In the genomic region with DNA sequence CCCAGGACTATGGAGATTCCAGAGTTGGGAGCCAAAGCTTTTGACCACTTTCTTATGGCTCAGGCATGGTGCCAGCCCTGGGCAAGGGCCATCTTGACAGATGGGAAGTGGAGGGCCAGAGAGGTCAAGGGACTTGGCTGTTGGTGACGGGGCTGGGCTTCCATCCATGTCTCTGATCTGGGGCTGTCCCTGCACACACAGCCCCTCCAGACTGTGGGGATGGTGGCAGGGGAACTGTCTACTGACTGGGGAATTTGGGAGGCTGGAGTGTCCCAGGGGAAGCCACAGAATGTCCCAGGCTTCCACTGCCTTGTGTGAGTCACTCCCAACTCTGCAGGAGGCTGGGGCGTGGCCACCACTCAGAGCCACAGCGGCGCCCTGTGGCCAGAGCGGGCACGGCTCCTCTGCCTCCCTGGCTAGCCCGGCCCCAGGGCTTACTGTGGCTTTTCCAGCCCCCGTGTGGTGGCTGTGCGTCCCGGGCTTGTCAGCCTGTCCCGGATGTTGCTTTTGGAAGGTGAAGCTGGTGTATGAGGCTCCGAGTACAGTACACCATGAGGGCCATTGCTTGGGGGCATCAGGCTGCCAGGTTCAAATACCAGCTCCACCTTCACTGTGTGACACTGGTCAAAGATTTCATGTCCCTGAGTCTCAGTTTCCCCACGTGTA, we compare ENCODE assay signal across 8 cellular contexts. TPM values are rescaled to one million over a fixed set of nuclear protein-coding genes. Genes with fewer than 3 reads are reported as not detected.
DNase-seq lines count a peak whose midpoint lies in the region; ATAC-seq, FAIRE-seq and TF ChIP-seq lines count a peak whose summit lies in the region.

No MANE protein-coding gene starts in this region.

- peak; percentile 93 for TF ChIP-seq CTCF in epithelial cell of esophagus (IDR thresholded peaks at IDR 0.05; ENCODE audit: insufficient read depth, low read depth, low read length, missing control alignments)

- DNase-seq in 8988T (peak; percentile 80), GM12892 (ENCODE audit: insufficient read length) (peak; percentile 92), NOMO-1 treated with dmso at 0.1 percent for 144 hours (lab: John Stamatoyannopoulos, UW; ENCODE audit: unreplicated experiment) (peak; percentile 40), epithelial cell of esophagus (ENCODE audit: low read depth) (peak; percentile 88), mucosa of gallbladder (ENCODE audit: low spot score) (peak; percentile 87)
- DNase-seq in activated CD8-positive, alpha-beta memory T cell treated with anti-CD3 and anti-CD28 coated beads, Interleukin-2, amount 50 U/mL, for 24 hours (ENCODE audit: extremely low read depth), result peak; percentile 60
- DNase-seq in stimulated activated CD8-positive, alpha-beta memory T cell treated with anti-CD3 and anti-CD28 coated beads, Interleukin-2, amount 100 ng/mL, for 1 hour (ENCODE audit: low read depth in 2 of 2), result peak; percentile 58 to 61

- peak; percentile 70 for ATAC-seq in HG03159 (IDR thresholded peaks at IDR 0.05; ENCODE audit: unreplicated experiment)

- no peak for TF ChIP-seq POLR2A in GM12892 (IDR thresholded peaks at IDR 0.05; ENCODE audit: low read depth, low read length)

- no peak overlapping the region for H3K4me3 ChIP-seq in epithelial cell of esophagus (ENCODE audit: low read length)

- FAIRE-seq in GM12892 (lab: Jason Lieb, UNC), result peak; percentile 98

RNA-seq across cellular contexts. Expression of a gene that starts 19.6 kb away (rescaled TPM):
- 0.70 TPM for polyA plus RNA-seq in GM12892 (2012; ENCODE audit: missing spikeins)
- total RNA-seq in mucosa of gallbladder, result not detected

RNA-seq across cellular contexts. Expression of a gene that starts 19.7 kb away (rescaled TPM):
- polyA plus RNA-seq in GM12892 (2012; ENCODE audit: missing spikeins), result 74.4 TPM
- 80.7 TPM for total RNA-seq in mucosa of gallbladder

RNA-seq across cellular contexts. Expression of a gene that starts 27.7 kb away (rescaled TPM):
- polyA plus RNA-seq in GM12892 (2012; ENCODE audit: missing spikeins), result 4.0 TPM
- total RNA-seq in mucosa of gallbladder, result 55.1 TPM

RNA-seq across cellular contexts. Expression of a gene that starts 50.5 kb away (rescaled TPM):
- polyA plus RNA-seq in GM12892 (2012; ENCODE audit: missing spikeins), result not detected
- total RNA-seq in mucosa of gallbladder, result 5.1 TPM

Comparison
In these comparisons a context has a peak if more than half of its experiments do, and no peak if none do; other contexts are left out.
1. DNase-seq: peak in every context shown above with its lines; median percentile 92 in GM12892; 88 in epithelial cell of esophagus; 87 in mucosa of gallbladder; 80 in 8988T; 60 in activated CD8-positive, alpha-beta memory T cell treated with anti-CD3 and anti-CD28 coated beads, Interleukin-2, amount 50 U/mL, for 24 hours; 60 in stimulated activated CD8-positive, alpha-beta memory T cell treated with anti-CD3 and anti-CD28 coated beads, Interleukin-2, amount 100 ng/mL, for 1 hour; 40 in NOMO-1 treated with dmso at 0.1 percent for 144 hours.